11 cellular contexts compared by ENCODE assay signal in genomic region chr4:6772223-6772928, GRCh38. TPM values are rescaled to one million over a fixed set of nuclear protein-coding genes. Genes with fewer than 3 reads are reported as not detected.
DNase-seq lines count a peak whose midpoint lies in the region; ATAC-seq, FAIRE-seq and TF ChIP-seq lines count a peak whose summit lies in the region.
"Had no signal": no experiment of that assay in that cellular context is flagged by ENCODE, and none has a peak within 500 bp of the region (broad histone marks: within the 10 kb centered on the region; RNA-seq: fewer than 3 reads in every experiment).

No MANE protein-coding gene starts in this region.

- ATAC-seq in Right ventricle myocardium superior (ENCODE audit: poor library complexity) (peak; percentile 64), GM19463 (IDR thresholded peaks at IDR 0.05; ENCODE audit: unreplicated experiment) (no peak), GM18861 (IDR thresholded peaks at IDR 0.05; ENCODE audit: unreplicated experiment) (no peak)
- ATAC-seq: activated CD8-positive, alpha-beta T cell treated with anti-CD3 and anti-CD28 coated beads for 36 hours had no signal

- peaks cover 5 to 20% of the 10 kb centered on the region in 2 donors for H3K4me1 ChIP-seq in breast epithelium

- H3K27ac ChIP-seq in breast epithelium = peak overlapping the region; percentile 86 to 88
- H3K27ac ChIP-seq: A549 had no signal

- no peak for FAIRE-seq in urothelium cell line (lab: Jason Lieb, UNC)
- FAIRE-seq: A549 had no signal

- intact Hi-C loops in Right ventricle myocardium superior (cut with DNase I) (no loop called here), cardiac septum (cut with DNase I) (no loop called here), breast epithelium (cut with DNase I; ENCODE audit: low total_unique reads) (no loop called here)

- H3K9me3 ChIP-seq in breast epithelium = no peaks in the 10 kb centered on the region
- H3K9me3 ChIP-seq: A549 had no signal

- H3K27me3 ChIP-seq in breast epithelium = no peaks in the 10 kb centered on the region

- TF ChIP-seq POLR2A in breast epithelium (IDR thresholded peaks at IDR 0.05) = no peak

- no peaks in the 10 kb centered on the region for H3K36me3 ChIP-seq in breast epithelium

- H3K4me3 ChIP-seq in breast epithelium = no peak overlapping the region
- H3K4me3 ChIP-seq: A549 had no signal

- no peak for DNase-seq in Right ventricle myocardium superior
- DNase-seq in cardiac septum (ENCODE audit: low spot score) = no peak
- peak; percentile 76 to 86 for DNase-seq in breast epithelium (ENCODE audit: low spot score in 2 of 2)
- DNase-seq in left kidney (ENCODE audit: low read depth, low spot score) = peak; percentile 76
- peak; percentile 53 for DNase-seq in urothelium cell line (ENCODE audit: low spot score)
- DNase-seq in NCI-H748 treated with DMSO at 0.1 percent for 48 hours (lab: John Stamatoyannopoulos, UW) = no peak
- DNase-seq: activated CD8-positive, alpha-beta T cell treated with anti-CD3 and anti-CD28 coated beads for 36 hours; GDM1 had no signal

- TF ChIP-seq CTCF in breast epithelium (IDR thresholded peaks at IDR 0.05) = no peak

RNA-seq across cellular contexts. Expression of gene KIAA0232, which starts 10.2 kb away (rescaled TPM):
- total RNA-seq in Right ventricle myocardium superior (75.0 TPM), cardiac septum (73.0 TPM), breast epithelium (10 to 100 TPM; 31.5 to 40.8 (median 31.7) TPM)

RNA-seq across cellular contexts. Expression of gene BLOC1S4, which starts 56.4 kb away (rescaled TPM):
- total RNA-seq in Right ventricle myocardium superior (6.0 TPM), cardiac septum (7.5 TPM), breast epithelium (10 to 100 TPM; 18.9 to 23.6 (median 19.8) TPM)

Comparison
In these comparisons a context has a peak if more than half of its experiments do, and no peak if none do; other contexts are left out.
1. DNase-seq: peak in breast epithelium (2 of 2), left kidney (single experiment) and urothelium cell line (single experiment); none in Right ventricle myocardium superior (single experiment), cardiac septum (single experiment) and NCI-H748 treated with DMSO at 0.1 percent for 48 hours (single experiment).